11 cellular contexts compared by ENCODE assay signal in the genomic region with DNA sequence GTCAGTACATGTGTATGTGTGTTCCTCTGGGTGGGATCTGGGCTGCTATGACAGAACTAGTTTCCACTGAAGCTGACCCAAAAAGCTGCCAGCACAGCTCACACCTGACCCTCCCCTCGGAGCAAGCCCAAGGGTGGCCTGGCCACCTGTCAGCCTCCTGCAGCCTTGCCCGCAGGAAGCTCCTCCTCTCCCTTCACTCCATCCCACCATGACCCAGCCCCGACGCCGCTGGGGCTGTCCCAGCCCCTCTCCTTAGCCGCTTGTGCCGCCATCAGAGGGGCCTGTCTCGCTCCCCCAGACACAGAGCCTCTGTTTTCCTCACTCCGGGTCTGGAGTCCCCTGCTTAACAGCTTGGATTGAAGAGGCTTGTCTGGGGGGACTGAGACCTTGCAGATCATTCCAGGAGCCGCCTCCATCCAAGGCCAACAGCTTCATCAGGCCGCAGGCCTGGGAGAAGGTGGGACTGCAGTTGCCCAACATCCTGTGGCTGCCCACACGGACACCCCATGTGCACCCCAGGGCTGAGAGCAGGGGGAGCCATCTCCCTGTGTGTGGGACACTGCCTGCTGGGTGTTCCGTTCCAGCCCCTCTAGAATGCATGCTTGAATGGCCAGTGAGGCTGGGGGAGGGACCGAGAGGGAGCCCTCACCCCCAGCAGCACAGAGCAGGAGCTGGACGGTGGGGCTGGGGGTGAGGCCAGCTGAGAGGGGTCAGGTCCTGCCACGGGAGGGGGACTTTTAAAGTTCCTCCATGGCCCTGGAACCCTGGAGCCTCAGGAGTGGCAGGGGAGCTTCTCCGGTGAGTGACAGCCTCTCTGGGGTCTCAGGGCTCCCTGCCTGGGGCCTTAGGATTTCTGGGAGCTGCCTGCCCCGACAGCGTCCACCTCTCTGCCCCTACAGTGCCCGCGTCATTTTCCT. TPM values are rescaled to one million over a fixed set of nuclear protein-coding genes. Genes with fewer than 3 reads are reported as not detected.
A peak's percentile ranks its signal among the peaks of the same experiment; 100 is the strongest.
DNase-seq lines count a peak whose midpoint lies in the region; ATAC-seq and TF ChIP-seq lines count a peak whose summit lies in the region.
"Had no signal": no experiment of that assay in that cellular context is flagged by ENCODE, and none has a peak within 500 bp of the region (broad histone marks: within the 10 kb centered on the region; RNA-seq: fewer than 3 reads in every experiment).

No MANE protein-coding gene starts in this region.

- in situ Hi-C loops in G401 (cut with HindIII; ENCODE audit: low sequenced_read_pairs): no loop called here

- H3K27me3 ChIP-seq in left ventricle myocardium inferior (ENCODE audit: low read depth): peaks cover 57% of the 10 kb centered on the region
- H3K27me3 ChIP-seq in ovary: no peaks in the 10 kb centered on the region

- TF ChIP-seq CTCF in WI38 (IDR thresholded peaks at IDR 0.05; ENCODE audit: low read depth, low read length): no peak
- TF ChIP-seq CTCF in left ventricle myocardium inferior (IDR thresholded peaks at IDR 0.05; ENCODE audit: borderline replicate concordance): no peak
- peak in 1 of 3 donors; percentile 15 for TF ChIP-seq CTCF in ovary (IDR thresholded peaks at IDR 0.05)

- H3K27ac ChIP-seq in left ventricle myocardium inferior (replicated peaks) (peak overlapping the region; percentile 84), ovary (peak overlapping the region; percentile 86 to 90)

- H3K4me1 ChIP-seq in left ventricle myocardium inferior: peaks cover 66% of the 10 kb centered on the region
- H3K4me1 ChIP-seq in ovary (ENCODE audit: insufficient read depth): peaks cover 38% of the 10 kb centered on the region

- TF ChIP-seq EP300 in ovary (IDR thresholded peaks at IDR 0.05): no peak

- H3K36me3 ChIP-seq in left ventricle myocardium inferior (no peaks in the 10 kb centered on the region), ovary (no peaks in the 10 kb centered on the region)

- DNase-seq in AG20443 (ENCODE audit: low spot score): peak; percentile 41
- DNase-seq in left ventricle myocardium inferior: no peak
- peak; percentile 59 to 71 (median 65) for DNase-seq in ovary
- DNase-seq in G401 (ENCODE audit: low spot score): no peak
- DNase-seq in pons (ENCODE audit: low spot score): no peak

- H3K9me3 ChIP-seq in left ventricle myocardium inferior (replicated peaks) (no peaks in the 10 kb centered on the region), ovary (no peaks in the 10 kb centered on the region)

- peak; percentile 7 for TF ChIP-seq POLR2A in ovary (IDR thresholded peaks at IDR 0.05)

- peak overlapping the region; percentile 87 for H3K4me3 ChIP-seq in WI38 (ENCODE audit: low read depth, low read length)
- H3K4me3 ChIP-seq in left ventricle myocardium inferior: peak overlapping the region; percentile 66
- H3K4me3 ChIP-seq in ovary: peak overlapping the region; percentile 67

- 3 to 7% (median 6%) methylated on average over 17 to 21 of the region's 21 CpGs for WGBS in ovary, 3 donors

- intact Hi-C loops in left ventricle myocardium inferior (cut with micrococcal nuclease): no loop called here
- intact Hi-C loops in ovary (cut with DNase I): loop anchor here (2.0 to 10.0 kb wide), 4 partner anchors 35 to 168 kb away; a partner anchor contains a TSS

- no peak for ATAC-seq in HG02884 (IDR thresholded peaks at IDR 0.05; ENCODE audit: unreplicated experiment)
- ATAC-seq in HG03025 (IDR thresholded peaks at IDR 0.05; ENCODE audit: low FRiP score, unreplicated experiment): no peak

RNA-seq across cellular contexts. Expression of a gene that starts 0.7 kb away (rescaled TPM):
- total RNA-seq in left ventricle myocardium inferior: 3.9 TPM
- total RNA-seq in ovary: 100 to 1,000 TPM in 1 of 7 donors, 10 to 100 TPM in 6; 19.3 to 104 (median 35.2) TPM
- polyA plus RNA-seq in ovary: 10 to 100 TPM in 1 of 2 donors, 1 to 10 TPM in 1; 8.6 to 40.7 TPM
- total RNA-seq in G401 (2014; rRNA removed; shearing (Covaris generic)): 0.18 TPM in 1 of 2 replicates, not detected in the other
- total RNA-seq: activated CD8-positive, alpha-beta T cell treated with anti-CD3 and anti-CD28 coated beads for 36 hours; RPMI7951 had no signal

RNA-seq across cellular contexts. Expression of a gene that starts 31.6 kb away (rescaled TPM):
- not detected for total RNA-seq in left ventricle myocardium inferior
- not detected for total RNA-seq in ovary
- not detected for polyA plus RNA-seq in ovary
- total RNA-seq in G401 (2014; rRNA removed; shearing (Covaris generic)): not detected in 2 replicates
- total RNA-seq: activated CD8-positive, alpha-beta T cell treated with anti-CD3 and anti-CD28 coated beads for 36 hours; mucosa of gallbladder; RPMI7951 had no signal

RNA-seq across cellular contexts. Expression of a gene that starts 36.4 kb away (rescaled TPM):
- total RNA-seq in left ventricle myocardium inferior (9.2 TPM), ovary (10 to 100 TPM; 20.2 to 35.7 (median 23.7) TPM)
- polyA plus RNA-seq in ovary: 10 to 100 TPM in 1 of 2 donors, 1 to 10 TPM in 1; 6.5 to 12.4 TPM
- 13.2 and 17.2 TPM in 2 replicates for total RNA-seq in G401 (2014; rRNA removed; shearing (Covaris generic))

Comparison
In these comparisons a context has a peak if more than half of its experiments do, and no peak if none do; other contexts are left out.
1. DNase-seq: peak in AG20443 (single experiment) and ovary (5 of 5); none in left ventricle myocardium inferior (single experiment), G401 (single experiment) and pons (single experiment).
2. Peak in every context shown above with its lines, with median percentiles within 50 percentile points of each other: H3K4me3 ChIP-seq.